ENCODE assay signal across 10 cellular contexts in the genomic region with DNA sequence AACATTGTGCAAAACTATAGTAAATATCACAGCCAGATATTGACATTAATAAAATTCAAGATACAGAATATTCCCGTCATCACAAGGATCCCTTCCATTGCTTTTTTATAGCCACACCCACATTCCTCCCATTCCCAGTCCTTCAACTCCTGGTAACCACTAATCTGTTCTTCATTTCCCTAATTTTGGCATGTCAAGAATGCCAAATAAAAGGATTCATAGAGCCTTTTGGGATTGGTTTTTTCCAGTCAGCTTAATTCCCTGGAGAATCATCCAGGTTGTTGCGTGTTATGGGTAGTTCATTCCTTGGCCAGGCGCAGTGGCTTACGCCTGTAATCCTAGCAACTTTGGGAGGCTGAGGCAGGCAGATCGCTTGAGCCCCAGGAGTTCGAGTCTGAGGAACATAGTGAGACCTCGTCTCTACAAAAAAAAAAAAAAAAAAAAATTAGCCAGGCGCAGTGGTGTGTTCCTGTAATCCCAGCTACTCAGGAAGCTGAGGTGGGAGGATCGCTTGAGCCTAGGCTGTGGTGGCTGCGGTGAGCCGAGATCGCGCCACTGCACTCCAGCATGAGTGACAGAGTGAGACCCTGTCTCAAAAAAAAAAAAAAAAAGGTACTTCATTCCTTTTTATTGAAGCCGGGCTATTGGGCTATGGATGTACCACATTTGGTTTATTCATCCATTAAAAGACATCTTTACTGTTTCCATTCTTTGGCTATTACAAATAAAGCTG. TPM values are rescaled to one million over a fixed set of nuclear protein-coding genes. Genes with fewer than 3 reads are reported as not detected.
DNase-seq lines count a peak whose midpoint lies in the region; ATAC-seq and TF ChIP-seq lines count a peak whose summit lies in the region.
"Had no signal": no experiment of that assay in that cellular context is flagged by ENCODE, and none has a peak within 500 bp of the region (broad histone marks: within the 10 kb centered on the region; RNA-seq: fewer than 3 reads in every experiment).

No MANE protein-coding gene starts in this region.

- TF ChIP-seq CTCF in Loucy (conservative IDR thresholded peaks at IDR 0.05; ENCODE audit: low read length) (no peak), brain (conservative IDR thresholded peaks at IDR 0.05) (no peak), osteocyte (IDR thresholded peaks at IDR 0.05) (no peak)

- peaks cover 26% of the 10 kb centered on the region for H3K4me1 ChIP-seq in Loucy (ENCODE audit: insufficient read depth, low read length, poor library complexity, severe bottlenecking)
- H3K4me1 ChIP-seq: colonic mucosa had no signal

- ATAC-seq in HG03378 (IDR thresholded peaks at IDR 0.05; ENCODE audit: unreplicated experiment), result no peak
- ATAC-seq in GM18511 (IDR thresholded peaks at IDR 0.05; ENCODE audit: unreplicated experiment), result no peak

- no peaks in the 10 kb centered on the region for H3K9me3 ChIP-seq in Loucy (ENCODE audit: insufficient read depth, low read depth, low read length)
- H3K9me3 ChIP-seq: colonic mucosa, stomach had no signal

- H3K27me3 Mint-ChIP-seq in brain, result peaks cover 15% of the 10 kb centered on the region
- no peaks in the 10 kb centered on the region for H3K27me3 Mint-ChIP-seq in osteocyte (ENCODE audit: unreplicated experiment)

- no peaks in the 10 kb centered on the region for H3K36me3 ChIP-seq in Loucy (ENCODE audit: insufficient read depth, low read length)
- H3K36me3 ChIP-seq: colonic mucosa, stomach had no signal

- DNase-seq in ELF-1 (ENCODE audit: low read depth, low spot score) (peak; percentile 60), osteocyte (ENCODE audit: extremely low spot score, unreplicated experiment) (no peak), iPS-NIHi11 (ENCODE audit: low spot score) (no peak)
- DNase-seq in activated CD4-positive, alpha-beta T cell treated with anti-CD3 and anti-CD28 coated beads, Interleukin-2, amount 50 U/mL, for 48 hours, result no peak
- DNase-seq: colonic mucosa, stomach had no signal

- peaks cover 43% of the 10 kb centered on the region for H3K4me1 Mint-ChIP-seq in brain
- H3K4me1 Mint-ChIP-seq in osteocyte (ENCODE audit: unreplicated experiment), result peaks cover 45% of the 10 kb centered on the region

- no peaks in the 10 kb centered on the region for H3K9me2 ChIP-seq in Loucy (replicated peaks; ENCODE audit: low read depth, low read length)

- H3K4me3 Mint-ChIP-seq in brain, result peak overlapping the region; percentile 60 to 84 (median 66)
- H3K4me3 Mint-ChIP-seq in osteocyte (ENCODE audit: unreplicated experiment), result no peak overlapping the region

- H4K20me1 ChIP-seq in Loucy (ENCODE audit: insufficient read depth, low read length, poor library complexity, severe bottlenecking), result peaks cover 15% of the 10 kb centered on the region

- H3K27me3 ChIP-seq in Loucy (ENCODE audit: insufficient read depth, low read length, poor library complexity, severe bottlenecking), result no peaks in the 10 kb centered on the region
- H3K27me3 ChIP-seq: colonic mucosa, stomach had no signal

- H3F3A ChIP-seq in Loucy (ENCODE audit: low read depth), result no peaks in the 10 kb centered on the region

- H3K36me3 Mint-ChIP-seq in brain (peaks cover 23% of the 10 kb centered on the region), osteocyte (ENCODE audit: unreplicated experiment) (peaks cover under 1% of the 10 kb centered on the region)

- H3K4me2 ChIP-seq in Loucy (ENCODE audit: low read depth, low read length, poor library complexity, severe bottlenecking), result peak overlapping the region; percentile 98

- no peak overlapping the region for H3K4me3 ChIP-seq in Loucy (ENCODE audit: low read length, poor library complexity, severe bottlenecking)
- H3K4me3 ChIP-seq: colonic mucosa, stomach had no signal

- H3K9ac ChIP-seq in Loucy (ENCODE audit: low read depth, low read length, poor library complexity, severe bottlenecking), result peak overlapping the region; percentile 27

- H3K27ac Mint-ChIP-seq in brain (peak overlapping the region in 4 of 5 experiments; percentile 51 to 74 (median 57)), osteocyte (ENCODE audit: unreplicated experiment) (peak overlapping the region; percentile 76)

- peaks cover 0 to 5% (median 0%) of the 10 kb centered on the region in 5 experiments for H3K9me3 Mint-ChIP-seq in brain
- no peaks in the 10 kb centered on the region for H3K9me3 Mint-ChIP-seq in osteocyte (ENCODE audit: unreplicated experiment)

- no peak overlapping the region for H2AFZ ChIP-seq in Loucy (ENCODE audit: low read length)

- peaks cover 66% of the 10 kb centered on the region for H3K79me2 ChIP-seq in Loucy (ENCODE audit: insufficient read depth, low read length)

RNA-seq across cellular contexts. Expression of gene OGDH, which starts 2.7 kb away (rescaled TPM):
- 177 TPM for polyA plus RNA-seq in brain (ENCODE audit: insufficient read depth, low read depth, low replicate concordance)
- 68.0 and 69.3 TPM in 2 replicates for total RNA-seq in osteocyte

RNA-seq across cellular contexts. Expression of gene TMED4, which starts 27.1 kb away (rescaled TPM):
- 96.9 TPM for polyA plus RNA-seq in brain (ENCODE audit: insufficient read depth, low read depth, low replicate concordance)
- total RNA-seq in osteocyte, result 88.6 and 89.6 TPM in 2 replicates

RNA-seq across cellular contexts. Expression of gene DDX56, which starts 35.4 kb away (rescaled TPM):
- 62.8 TPM for polyA plus RNA-seq in brain (ENCODE audit: insufficient read depth, low read depth, low replicate concordance)
- 67.0 and 69.0 TPM in 2 replicates for total RNA-seq in osteocyte
